20 cellular contexts compared by ENCODE assay signal in genomic region chr5:14330729-14331128, GRCh38.
"Had no signal": no experiment of that assay in that cellular context is flagged by ENCODE, and none has a peak within 500 bp of the region (broad histone marks: within the 10 kb centered on the region; RNA-seq: fewer than 3 reads in every experiment).

No MANE protein-coding gene starts in this region.

- H2AFZ ChIP-seq: parathyroid adenoma had no signal

- ATAC-seq: left lobe of liver had no signal

- H3K27ac ChIP-seq: parathyroid adenoma, right lobe of liver, testis, uterus had no signal

- H3K79me2 ChIP-seq: parathyroid adenoma had no signal

- H3K4me3 ChIP-seq: lung, right lobe of liver, skin epidermis, testis, uterus had no signal

- H3K9me3 Mint-ChIP-seq: activated CD4-positive, alpha-beta memory T cell treated with anti-CD3 and anti-CD28 coated beads, Interleukin-2, amount 10 ng/mL, durations not matched to agents 7 days and 5 days; activated CD4-positive, alpha-beta T cell treated with anti-CD3 and anti-CD28 coated beads, Interleukin-2, amount 10 ng/mL, durations not matched to agents 24 days and 14 days; activated naive CD4-positive, alpha-beta T cell treated with anti-CD3 and anti-CD28 coated beads, Interleukin-2, amount 10 ng/mL, durations not matched to agents 7 days and 5 days; activated T-cell treated with anti-CD3 and anti-CD28 coated beads, Interleukin-2, amount 50 U/mL, for 72 hours; nephron; stimulated activated effector memory CD8-positive, alpha-beta T cell treated with anti-CD3 and anti-CD28 coated beads, Interleukin-12 subunit alpha, Interleukin-12 subunit beta, amount 100 ng/mL, for 72 hours had no signal

- H3K9ac ChIP-seq: parathyroid adenoma had no signal

- H3K4me3 Mint-ChIP-seq: activated CD4-positive, alpha-beta memory T cell treated with anti-CD3 and anti-CD28 coated beads, Interleukin-2, amount 10 ng/mL, durations not matched to agents 7 days and 5 days; activated CD4-positive, alpha-beta T cell treated with anti-CD3 and anti-CD28 coated beads, Interleukin-2, amount 10 ng/mL, durations not matched to agents 24 days and 14 days; activated naive CD4-positive, alpha-beta T cell treated with anti-CD3 and anti-CD28 coated beads, Interleukin-2, amount 10 ng/mL, durations not matched to agents 7 days and 5 days; activated T-cell treated with anti-CD3 and anti-CD28 coated beads, Interleukin-2, amount 50 U/mL, for 72 hours; nephron; stimulated activated effector memory CD8-positive, alpha-beta T cell treated with anti-CD3 and anti-CD28 coated beads, Interleukin-12 subunit alpha, Interleukin-12 subunit beta, amount 100 ng/mL, for 72 hours had no signal

- H3K36me3 Mint-ChIP-seq: activated naive CD4-positive, alpha-beta T cell treated with anti-CD3 and anti-CD28 coated beads, Interleukin-2, amount 10 ng/mL, durations not matched to agents 7 days and 5 days; stimulated activated effector memory CD8-positive, alpha-beta T cell treated with anti-CD3 and anti-CD28 coated beads, Interleukin-12 subunit alpha, Interleukin-12 subunit beta, amount 100 ng/mL, for 72 hours had no signal

- H3K27ac Mint-ChIP-seq: activated CD4-positive, alpha-beta memory T cell treated with anti-CD3 and anti-CD28 coated beads, Interleukin-2, amount 10 ng/mL, durations not matched to agents 7 days and 5 days; activated CD4-positive, alpha-beta T cell treated with anti-CD3 and anti-CD28 coated beads, Interleukin-2, amount 10 ng/mL, durations not matched to agents 24 days and 14 days; activated T-cell treated with anti-CD3 and anti-CD28 coated beads, Interleukin-2, amount 50 U/mL, for 72 hours; stimulated activated effector memory CD8-positive, alpha-beta T cell treated with anti-CD3 and anti-CD28 coated beads, Interleukin-12 subunit alpha, Interleukin-12 subunit beta, amount 100 ng/mL, for 72 hours had no signal

- DNase-seq: activated effector memory CD4-positive, alpha-beta T cell treated with anti-CD3 and anti-CD28 coated beads, Interleukin-2, amount 50 U/mL, for 16 hours; activated T-cell treated with anti-CD3 and anti-CD28 coated beads, Interleukin-2, amount 50 U/mL, for 72 hours; amygdala; effector CD4-positive, alpha-beta T cell; erythroblast; nucleus accumbens; right lobe of liver; stimulated activated CD4-positive, alpha-beta T cell treated with anti-CD3 and anti-CD28 coated beads, Interleukin-2, amount 100 ng/mL, for 24 hours; testis; trophoblast cell; uterus had no signal

- H3K36me3 ChIP-seq: uterus had no signal

- H3K9me3 ChIP-seq: right lobe of liver, testis, uterus had no signal

- H3K4me1 Mint-ChIP-seq: nephron had no signal

- H3K27me3 ChIP-seq: right lobe of liver, testis, uterus had no signal

- H3K4me1 ChIP-seq: right lobe of liver, uterus had no signal
